ENCODE assay signal across 8 cellular contexts in the genomic region with DNA sequence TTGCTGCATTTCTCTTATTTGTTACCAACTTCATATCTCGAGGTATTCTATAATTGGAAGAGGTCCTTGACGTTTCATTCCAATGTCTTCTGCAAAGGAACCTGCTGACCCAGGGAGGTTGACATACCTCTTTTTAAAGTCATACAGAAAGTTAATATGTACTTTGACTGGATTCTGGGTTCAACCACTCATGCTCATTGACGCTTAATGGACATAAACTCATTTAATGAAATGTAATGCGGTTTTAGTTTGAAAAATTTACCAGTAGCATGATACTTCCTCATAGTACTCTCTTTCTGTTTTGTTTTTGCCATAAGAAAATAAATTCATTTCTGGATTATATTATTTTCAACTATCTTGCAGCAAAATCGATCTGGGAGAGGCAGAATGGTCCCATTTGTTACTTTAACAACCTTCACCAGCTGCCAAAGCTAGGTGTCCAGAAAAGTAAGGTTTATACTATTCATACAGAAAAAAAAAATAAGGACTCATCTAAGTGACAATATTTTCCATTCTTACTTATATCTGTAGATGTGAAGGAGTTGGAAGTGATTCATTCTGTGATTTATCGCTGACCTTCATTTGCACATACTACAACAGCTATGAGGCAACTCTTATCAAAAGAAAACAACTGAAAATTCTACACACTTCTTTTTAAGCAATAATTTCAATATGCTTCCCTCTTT.
DNase-seq lines count a peak whose midpoint lies in the region; ATAC-seq, FAIRE-seq and TF ChIP-seq lines count a peak whose summit lies in the region.
"Had no signal": no experiment of that assay in that cellular context is flagged by ENCODE, and none has a peak within 500 bp of the region (broad histone marks: within the 10 kb centered on the region; RNA-seq: fewer than 3 reads in every experiment).

No MANE protein-coding gene starts in this region.

- FAIRE-seq in GM18507 (lab: Jason Lieb, UNC), result peak; percentile 44
- FAIRE-seq: TTC549 had no signal

- H3K36me3 Mint-ChIP-seq in activated naive CD8-positive, alpha-beta T cell, result peaks cover 24% of the 10 kb centered on the region
- H3K36me3 Mint-ChIP-seq in nephron progenitor cell (ENCODE audit: low read depth), result peaks cover 11% of the 10 kb centered on the region

- peak overlapping the region; percentile 66 for H3K4me3 Mint-ChIP-seq in activated naive CD8-positive, alpha-beta T cell
- no peak overlapping the region for H3K4me3 Mint-ChIP-seq in nephron progenitor cell

- no peak for TF ChIP-seq CTCF in nephron progenitor cell (IDR thresholded peaks at IDR 0.05)

- H3K27me3 Mint-ChIP-seq in activated naive CD8-positive, alpha-beta T cell, result no peaks in the 10 kb centered on the region
- H3K27me3 Mint-ChIP-seq in nephron progenitor cell (ENCODE audit: low read depth, poor library complexity), result no peaks in the 10 kb centered on the region

- H3K4me1 Mint-ChIP-seq in activated naive CD8-positive, alpha-beta T cell (ENCODE audit: low read depth), result peaks cover 52% of the 10 kb centered on the region
- peaks cover 33% of the 10 kb centered on the region for H3K4me1 Mint-ChIP-seq in nephron progenitor cell

- no peak for DNase-seq in GM18507 (ENCODE audit: extremely low spot score, insufficient read length, low read depth)
- DNase-seq in nephron progenitor cell, result no peak
- no peak for DNase-seq in NCI-H345 (lab: John Stamatoyannopoulos, UW)
- no peak for DNase-seq in stimulated activated CD4-positive, alpha-beta T cell treated with anti-CD3 and anti-CD28 coated beads, Interleukin-2, amount 100 ng/mL, for 24 hours

- peak overlapping the region; percentile 90 for H3K27ac Mint-ChIP-seq in activated naive CD8-positive, alpha-beta T cell
- peak overlapping the region; percentile 90 for H3K27ac Mint-ChIP-seq in nephron progenitor cell

- ATAC-seq in HG03175 (IDR thresholded peaks at IDR 0.05; ENCODE audit: unreplicated experiment) (peak; percentile 42), HG03097 (IDR thresholded peaks at IDR 0.05; ENCODE audit: low FRiP score, unreplicated experiment) (no peak)

- no peaks in the 10 kb centered on the region for H3K9me3 Mint-ChIP-seq in activated naive CD8-positive, alpha-beta T cell (ENCODE audit: low read depth)
- H3K9me3 Mint-ChIP-seq in nephron progenitor cell, result peaks cover 13% of the 10 kb centered on the region
